In the genomic region with DNA sequence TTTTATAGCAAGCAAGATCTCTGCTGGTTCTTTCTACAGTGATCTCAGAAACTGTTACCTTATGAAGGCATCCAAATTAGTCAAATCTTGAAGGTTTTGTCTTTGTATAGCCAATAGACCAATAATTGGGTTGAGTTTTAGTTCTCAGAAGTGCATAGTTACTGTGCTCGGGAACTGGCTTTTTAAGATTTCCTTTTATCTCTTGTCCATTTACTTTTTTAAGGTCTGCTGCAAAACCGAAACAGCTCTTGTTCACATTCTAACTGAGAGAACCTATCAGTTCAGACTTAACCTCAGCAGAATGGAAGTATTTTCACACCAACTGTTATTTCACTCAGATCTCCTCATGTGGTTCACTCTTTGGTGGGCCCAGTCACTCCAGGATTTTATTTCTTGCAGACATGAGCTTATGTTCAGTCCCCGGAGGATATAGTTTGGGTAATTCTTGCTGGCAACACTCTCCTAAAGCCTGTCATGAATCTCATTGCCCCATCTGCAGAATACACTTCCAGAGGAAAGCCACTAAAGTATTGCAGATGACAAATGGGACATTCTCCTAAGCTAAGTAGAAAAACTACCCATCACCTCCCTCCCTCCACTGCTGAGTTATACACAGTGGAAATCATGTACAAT, we compare ENCODE assay signal across 14 cellular contexts. TPM values are rescaled to one million over a fixed set of nuclear protein-coding genes. Genes with fewer than 3 reads are reported as not detected.
DNase-seq lines count a peak whose midpoint lies in the region; ATAC-seq and TF ChIP-seq lines count a peak whose summit lies in the region.
"Had no signal": no experiment of that assay in that cellular context is flagged by ENCODE, and none has a peak within 500 bp of the region (broad histone marks: within the 10 kb centered on the region; RNA-seq: fewer than 3 reads in every experiment).

No MANE protein-coding gene starts in this region.

- H3K27ac Mint-ChIP-seq in activated naive CD8-positive, alpha-beta T cell treated with anti-CD3 and anti-CD28 coated beads for 36 hours, result no peak overlapping the region
- H3K27ac Mint-ChIP-seq: brain had no signal

- H3K4me3 ChIP-seq in GM23248 (no peak overlapping the region), body of pancreas (no peak overlapping the region), adrenal gland (no peak overlapping the region)

- H3K9me3 Mint-ChIP-seq in activated naive CD8-positive, alpha-beta T cell treated with anti-CD3 and anti-CD28 coated beads for 36 hours, result no peaks in the 10 kb centered on the region
- H3K9me3 Mint-ChIP-seq: brain, neural crest cell had no signal

- intact Hi-C loops in body of pancreas (cut with DNase I) (no loop called here), adrenal gland (cut with DNase I) (no loop called here)

- H3K27me3 Mint-ChIP-seq in activated naive CD8-positive, alpha-beta T cell treated with anti-CD3 and anti-CD28 coated beads for 36 hours, result no peaks in the 10 kb centered on the region
- H3K27me3 Mint-ChIP-seq: brain had no signal

- H3K79me2 ChIP-seq in GM23248 (ENCODE audit: insufficient read depth), result no peaks in the 10 kb centered on the region

- no peak for TF ChIP-seq POLR2A in body of pancreas (IDR thresholded peaks at IDR 0.05)
- TF ChIP-seq POLR2A in adrenal gland (IDR thresholded peaks at IDR 0.05), result no peak

- H3F3A ChIP-seq in GM23248 (ENCODE audit: insufficient read depth), result no peaks in the 10 kb centered on the region

- H3K27me3 ChIP-seq in GM23248 (replicated peaks; ENCODE audit: insufficient read depth) (no peaks in the 10 kb centered on the region), body of pancreas (no peaks in the 10 kb centered on the region), adrenal gland (no peaks in the 10 kb centered on the region)

- H3K9me3 ChIP-seq in GM23248 (ENCODE audit: low read depth), result no peaks in the 10 kb centered on the region
- no peaks in the 10 kb centered on the region for H3K9me3 ChIP-seq in body of pancreas
- no peaks in the 10 kb centered on the region for H3K9me3 ChIP-seq in adrenal gland (replicated peaks in 1 of 3)

- H3K36me3 Mint-ChIP-seq in activated naive CD8-positive, alpha-beta T cell treated with anti-CD3 and anti-CD28 coated beads for 36 hours, result no peaks in the 10 kb centered on the region
- H3K36me3 Mint-ChIP-seq: brain had no signal

- peaks cover 6% of the 10 kb centered on the region; the same call in 1 of the 2 replicates for H3K4me1 ChIP-seq in GM23248 (ENCODE audit: insufficient read depth)
- no peaks in the 10 kb centered on the region for H3K4me1 ChIP-seq in body of pancreas
- no peaks in the 10 kb centered on the region for H3K4me1 ChIP-seq in adrenal gland (replicated peaks in 1 of 2)

- H2AFZ ChIP-seq in GM23248, result no peak overlapping the region

- H3K27ac ChIP-seq in GM23248, result no peak overlapping the region
- no peak overlapping the region for H3K27ac ChIP-seq in body of pancreas
- H3K27ac ChIP-seq in adrenal gland, result no peak overlapping the region

- H3K4me1 Mint-ChIP-seq in activated naive CD8-positive, alpha-beta T cell treated with anti-CD3 and anti-CD28 coated beads for 36 hours, result no peaks in the 10 kb centered on the region
- H3K4me1 Mint-ChIP-seq: brain, neural crest cell had no signal

- no peak overlapping the region for H3K9ac ChIP-seq in GM23248

- H3K36me3 ChIP-seq in GM23248 (ENCODE audit: low read depth) (no peaks in the 10 kb centered on the region), body of pancreas (replicated peaks in 1 of 2; ENCODE audit: insufficient read depth in 1 of 2, low read depth in 2 of 2) (no peaks in the 10 kb centered on the region), adrenal gland (replicated peaks in 1 of 2) (no peaks in the 10 kb centered on the region)

- H4K20me1 ChIP-seq in GM23248 (ENCODE audit: insufficient read depth), result no peaks in the 10 kb centered on the region

- in situ Hi-C loops in GM23248 (cut with MboI), result no loop called here

- TF ChIP-seq CTCF in body of pancreas (IDR thresholded peaks at IDR 0.05) (no peak), adrenal gland (IDR thresholded peaks at IDR 0.05) (no peak)

- peaks cover 13% of the 10 kb centered on the region; the same call in 1 of the 2 replicates for H3K9me2 ChIP-seq in GM23248 (ENCODE audit: insufficient read depth)

- DNase-seq in AG08395 (ENCODE audit: low spot score) (peak; percentile 4), GM19240 (ENCODE audit: insufficient read length, low spot score) (peak; percentile 3), GM23248 (peak; percentile 10), body of pancreas (no peak), adrenal gland (no peak), DMS153 (lab: John Stamatoyannopoulos, UW) (no peak)
- no peak for DNase-seq in activated naive CD8-positive, alpha-beta T cell treated with anti-CD3 and anti-CD28 coated beads for 36 hours
- DNase-seq: activated CD4-positive, alpha-beta T cell treated with anti-CD3 and anti-CD28 coated beads for 1 hour; Karpas-422; left ventricle myocardium superior; trophoblast cell had no signal

- 60 to 62% methylated on average over 3 of the region's 3 CpGs for WGBS in GM23248 (ENCODE audit: low coverage in 1 of 2, low lambda C conversion rate in 2 of 2, missing lambda C conversion rate in 2 of 2), 2 experiments
- 81 to 88% methylated on average over 3 of the region's 3 CpGs for WGBS in body of pancreas, 2 donors
- 79 to 93% (median 86%) methylated on average over 3 of the region's 3 CpGs for WGBS in adrenal gland, 4 donors

- no peak overlapping the region for H3K4me3 Mint-ChIP-seq in activated naive CD8-positive, alpha-beta T cell treated with anti-CD3 and anti-CD28 coated beads for 36 hours
- H3K4me3 Mint-ChIP-seq: brain, neural crest cell had no signal

- no peak overlapping the region for H3K4me2 ChIP-seq in GM23248 (ENCODE audit: unreplicated experiment)

- peak; percentile 70 for ATAC-seq in HG03378 (IDR thresholded peaks at IDR 0.05; ENCODE audit: unreplicated experiment)
- ATAC-seq in body of pancreas, result no peak
- ATAC-seq: left ventricle myocardium superior had no signal

RNA-seq across cellular contexts. Expression of gene TPBG, which starts 55.6 kb away (rescaled TPM):
- total RNA-seq in GM23248 (2014; rRNA removed; shearing (Covaris generic)), result 153 and 174 TPM in 2 replicates
- polyA plus RNA-seq in GM23248 (2016; fragmentation: Nextera tagmentation; extraction: Ambion mirVana) (125 and 127 TPM in 2 replicates), adrenal gland (1 to 10 TPM; 1.7 to 5.2 (median 3.3) TPM)
- total RNA-seq in body of pancreas (10 to 100 TPM; 10.4 to 10.9 TPM), adrenal gland (10 to 100 TPM in 1 of 8 donors, 1 to 10 TPM in 7; 1.5 to 10.2 (median 4.0) TPM)
- total RNA-seq in activated naive CD8-positive, alpha-beta T cell treated with anti-CD3 and anti-CD28 coated beads for 36 hours, result not detected

Comparison
In these comparisons a context has a peak if more than half of its experiments do, and no peak if none do; other contexts are left out.
1. DNase-seq: peak in AG08395 (single experiment), GM19240 (single experiment) and GM23248 (single experiment); none in body of pancreas (0 of 4), adrenal gland (0 of 7), DMS153 (single experiment) and activated naive CD8-positive, alpha-beta T cell treated with anti-CD3 and anti-CD28 coated beads for 36 hours (single experiment).
2. RNA of gene TPBG, which starts 55.6 kb away (total RNA-seq): 153 to 174 TPM in GM23248; 10.4 to 10.9 TPM in body of pancreas, 1.5 to 10.2 TPM in adrenal gland and not detected in activated naive CD8-positive, alpha-beta T cell treated with anti-CD3 and anti-CD28 coated beads for 36 hours; every median in the first group is over 10 times any median in the second.